In the genomic region with DNA sequence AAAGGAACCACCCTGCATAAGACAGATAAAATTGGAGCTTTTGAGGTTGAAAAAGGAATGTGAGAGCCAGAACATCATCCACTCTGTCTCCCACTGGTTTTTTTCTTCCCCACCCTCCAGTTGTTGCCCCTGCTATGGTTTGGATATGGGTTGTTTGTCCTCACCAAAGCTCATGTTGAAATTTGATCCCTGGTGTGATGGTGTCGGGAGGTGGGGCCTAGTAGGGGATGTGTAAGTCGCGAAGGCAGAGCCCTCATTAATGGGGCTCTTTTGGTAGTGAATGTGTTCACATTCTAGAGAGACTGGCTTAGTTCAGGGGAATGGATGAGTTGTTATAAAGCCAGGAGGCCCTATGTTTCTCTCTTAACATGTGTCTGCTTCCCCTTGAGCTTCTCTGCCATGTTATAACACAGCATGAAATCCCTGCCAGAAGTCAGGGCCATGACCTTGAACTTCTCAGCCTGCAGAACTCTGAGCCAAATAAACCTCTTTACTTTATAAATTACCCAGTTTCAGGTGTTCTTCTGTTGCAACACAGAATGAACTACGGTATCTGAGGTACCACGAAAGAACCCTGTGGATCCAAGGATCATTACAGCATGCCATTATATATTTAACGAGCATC, we compare ENCODE assay signal across 1 cellular context.
TF ChIP-seq lines count a peak whose summit lies in the region.

No MANE protein-coding gene starts in this region.

TF ChIP-seq in GM23338, 12 proteins besides CTCF, POLR2A, EP300 and RAD21 (continued from another document):
- TF ChIP-seq POLR2AphosphoS5 (IDR thresholded peaks at IDR 0.05; ENCODE audit: low read depth) (no peak), STAT1 (IDR thresholded peaks at IDR 0.05; ENCODE audit: unreplicated experiment) (no peak), ZNF114 (CRISPR knock-in tag; IDR thresholded peaks at IDR 0.05) (no peak)
